ENCODE assay signal across 24 cellular contexts in genomic region chr2:27878825-27879224, GRCh38.
"Had no signal": no experiment of that assay in that cellular context is flagged by ENCODE, and none has a peak within 500 bp of the region (broad histone marks: within the 10 kb centered on the region; RNA-seq: fewer than 3 reads in every experiment).

No MANE protein-coding gene starts in this region.

- DNase-seq: dermis blood vessel endothelial cell; dorsolateral prefrontal cortex; effector CD4-positive, alpha-beta T cell; effector memory CD4-positive, alpha-beta T cell; foreskin fibroblast; foreskin melanocyte; gastrocnemius medialis; glutamatergic neuron; head of caudate nucleus; heart right ventricle; hippocampal formation; left cardiac atrium; left lung; left ventricle myocardium superior; lower lobe of right lung; mesenchymal stem cell; mucosa of descending colon; naive B cell had no signal

- H3K36me3 ChIP-seq: esophagus muscularis mucosa, gastrocnemius medialis, heart right ventricle, left lung, lower lobe of right lung had no signal

- H3K4me3 ChIP-seq: coronary artery, dorsolateral prefrontal cortex, esophagus muscularis mucosa, gastrocnemius medialis, heart right ventricle, left lung, lower lobe of right lung, mucosa of descending colon had no signal

- H3K4me1 ChIP-seq: esophagus muscularis mucosa, gastrocnemius medialis, heart right ventricle, left lung, lower lobe of right lung had no signal

- H3K27me3 ChIP-seq: dorsolateral prefrontal cortex, esophagus muscularis mucosa, gastrocnemius medialis, heart right ventricle, left lung had no signal

- ATAC-seq: gastrocnemius medialis, heart right ventricle, left cardiac atrium, left lung, left ventricle myocardium superior, lower lobe of right lung, mucosa of descending colon had no signal

- FAIRE-seq: colon, endothelial cell of umbilical vein, islet of Langerhans, keratinocyte had no signal

- H3K27ac ChIP-seq: coronary artery, dorsolateral prefrontal cortex, esophagus muscularis mucosa, gastrocnemius medialis, heart right ventricle, left lung, lower lobe of right lung had no signal

- H3K9me3 ChIP-seq: gastrocnemius medialis had no signal
